Comparison of ENCODE assay signal across 19 cellular contexts in the genomic region with DNA sequence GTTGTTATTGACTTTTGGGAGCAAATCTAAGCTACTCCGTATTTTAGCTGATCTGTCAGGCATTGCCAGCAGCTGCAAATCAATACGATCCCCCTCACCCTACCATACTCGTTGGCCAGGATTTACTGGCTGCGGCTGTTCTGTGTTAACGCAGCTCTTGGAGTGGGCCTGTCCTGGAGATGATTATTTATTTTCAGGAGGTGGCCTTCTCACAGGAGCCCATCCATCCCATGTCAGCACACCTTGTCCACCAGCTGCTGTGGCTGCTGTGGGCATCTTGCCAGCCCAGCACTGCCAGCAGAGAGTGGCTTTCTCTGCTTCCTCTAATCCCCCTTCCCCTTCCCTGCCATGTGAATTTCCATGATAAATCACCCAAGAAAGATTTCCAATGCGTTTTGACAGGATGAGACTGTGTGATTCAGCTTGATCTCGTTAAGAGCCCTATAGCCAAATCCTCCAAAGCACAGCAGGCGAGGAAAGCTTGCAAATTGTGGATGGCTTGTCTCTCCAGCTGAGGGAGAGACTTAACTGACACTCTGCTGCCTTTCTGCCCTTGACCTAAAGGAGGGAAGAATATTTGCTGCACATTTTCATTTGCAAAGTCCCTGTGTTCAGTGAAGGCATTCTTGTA.
DNase-seq lines count a peak whose midpoint lies in the region; TF ChIP-seq lines count a peak whose summit lies in the region.
"Had no signal": no experiment of that assay in that cellular context is flagged by ENCODE, and none has a peak within 500 bp of the region (broad histone marks: within the 10 kb centered on the region; RNA-seq: fewer than 3 reads in every experiment).

No MANE protein-coding gene starts in this region.

- H2BK12ac ChIP-seq in trophoblast cell (ENCODE audit: low read length): no peak overlapping the region

- H3K79me2 ChIP-seq in trophoblast cell (ENCODE audit: control insufficient read depth, insufficient read depth, low read length, poor library complexity): no peaks in the 10 kb centered on the region

- no peak overlapping the region for H2AFZ ChIP-seq in trophoblast cell (ENCODE audit: insufficient read depth, low read length, poor library complexity)

- no peak overlapping the region for H2AK5ac ChIP-seq in trophoblast cell (ENCODE audit: low read length)

- no peaks in the 10 kb centered on the region for H3K36me3 ChIP-seq in trophoblast cell (ENCODE audit: control insufficient read depth in 1 of 2, insufficient read depth in 2 of 2, low read length in 2 of 2)
- H3K36me3 ChIP-seq: esophagus muscularis mucosa, left lung had no signal

- H3K9ac ChIP-seq in trophoblast cell (ENCODE audit: low read length): no peak overlapping the region

- no peak overlapping the region for H2BK5ac ChIP-seq in trophoblast cell (ENCODE audit: low read depth, low read length, poor library complexity)

- H3K27me3 ChIP-seq in trophoblast cell (ENCODE audit: insufficient read depth, low read length): no peaks in the 10 kb centered on the region
- H3K27me3 ChIP-seq: esophagus muscularis mucosa, left lung had no signal

- no peak overlapping the region for H3K18ac ChIP-seq in trophoblast cell (ENCODE audit: low read length)

- peak overlapping the region; percentile 3 to 64 (median 19) for H3K4me3 Mint-ChIP-seq in brain
- H3K4me3 Mint-ChIP-seq: activated naive CD8-positive, alpha-beta T cell treated with anti-CD3 and anti-CD28 coated beads, Interleukin-2, amount 50 U/mL, for 24 hours; naive thymus-derived CD8-positive, alpha-beta T cell had no signal

- no peak overlapping the region for H3K23ac ChIP-seq in trophoblast cell (ENCODE audit: low read length)

- no peak overlapping the region for H4K91ac ChIP-seq in trophoblast cell (ENCODE audit: low read depth, low read length)

- H3K14ac ChIP-seq in trophoblast cell (ENCODE audit: low read length): no peak overlapping the region

- no peaks in the 10 kb centered on the region for H3K4me1 ChIP-seq in trophoblast cell (ENCODE audit: control insufficient read depth in 1 of 2, insufficient read depth in 2 of 2, low read length in 2 of 2)
- H3K4me1 ChIP-seq: left lung had no signal

- H3K9me3 Mint-ChIP-seq in brain: no peaks in the 10 kb centered on the region
- H3K9me3 Mint-ChIP-seq: activated naive CD8-positive, alpha-beta T cell treated with anti-CD3 and anti-CD28 coated beads, Interleukin-2, amount 50 U/mL, for 24 hours; naive thymus-derived CD8-positive, alpha-beta T cell had no signal

- intact Hi-C loops in head of caudate nucleus (cut with DNase I): no loop called here

- H3K27ac ChIP-seq in trophoblast cell (ENCODE audit: low read depth, low read length): no peak overlapping the region
- H3K27ac ChIP-seq: esophagus muscularis mucosa, left lung had no signal

- no peak overlapping the region for H2BK120ac ChIP-seq in trophoblast cell (ENCODE audit: insufficient read depth, low read length, poor library complexity)

- H3K4me1 Mint-ChIP-seq in brain: peaks cover 55% of the 10 kb centered on the region
- H3K4me1 Mint-ChIP-seq: activated naive CD8-positive, alpha-beta T cell treated with anti-CD3 and anti-CD28 coated beads, Interleukin-2, amount 50 U/mL, for 24 hours; naive thymus-derived CD8-positive, alpha-beta T cell had no signal

- H3K36me3 Mint-ChIP-seq in brain: no peaks in the 10 kb centered on the region
- H3K36me3 Mint-ChIP-seq: naive thymus-derived CD8-positive, alpha-beta T cell had no signal

- H4K12ac ChIP-seq in trophoblast cell (ENCODE audit: low read depth, low read length): no peak overlapping the region

- no peaks in the 10 kb centered on the region for H3K9me3 ChIP-seq in trophoblast cell (ENCODE audit: insufficient read depth, low read depth, low read length)
- H3K9me3 ChIP-seq: esophagus muscularis mucosa, left lung had no signal

- no peak overlapping the region for H3K4ac ChIP-seq in trophoblast cell (ENCODE audit: low read depth, low read length)

- WGBS in trophoblast cell (ENCODE audit: extremely low coverage, insufficient coverage, insufficient read length): no CpG with 5 or more reads among the region's 8 CpGs

- H4K8ac ChIP-seq in trophoblast cell (ENCODE audit: low read depth, low read length): no peak overlapping the region

- no peak overlapping the region for H3K4me2 ChIP-seq in trophoblast cell (ENCODE audit: low read length)

- DNase-seq in COLO668 (lab: John Stamatoyannopoulos, UW; ENCODE audit: unreplicated experiment) (peak; percentile 84), NCI-H1092 (lab: John Stamatoyannopoulos, UW) (peak; percentile 78), NCI-H524 treated with DMSO at 0.1 percent for 48 hours (lab: John Stamatoyannopoulos, UW) (peak; percentile 86), 8988T (no peak), head of caudate nucleus (no peak), trophoblast cell (no peak), NOMO-1 (lab: John Stamatoyannopoulos, UW; ENCODE audit: unreplicated experiment in 2 of 2) (no peak)
- DNase-seq: activated CD4-positive, CD25-positive, alpha-beta regulatory T cell treated with anti-CD3 and anti-CD28 coated beads, Interleukin-2, amount 50 U/mL, for 72 hours; activated naive CD8-positive, alpha-beta T cell treated with anti-CD3 and anti-CD28 coated beads, Interleukin-2, amount 50 U/mL, for 24 hours; activated T-cell treated with anti-CD3 and anti-CD28 coated beads, Interleukin-2, amount 50 U/mL, for 1 hour; AML-193; GF-D8; H7; naive thymus-derived CD8-positive, alpha-beta T cell; stimulated activated CD4-positive, alpha-beta T cell treated with anti-CD3 and anti-CD28 coated beads, Interleukin-2, amount 100 ng/mL, for 48 hours; SW 1271 had no signal

- no peak for TF ChIP-seq CTCF in brain (conservative IDR thresholded peaks at IDR 0.05)

- H3K4me3 ChIP-seq in trophoblast cell (ENCODE audit: low read depth, low read length): no peak overlapping the region
- H3K4me3 ChIP-seq: esophagus muscularis mucosa, left lung had no signal

- H3K79me1 ChIP-seq in trophoblast cell (ENCODE audit: low read length): no peaks in the 10 kb centered on the region

- H3K27ac Mint-ChIP-seq in brain: peak overlapping the region; percentile 57 to 95 (median 73)
- H3K27ac Mint-ChIP-seq: activated naive CD8-positive, alpha-beta T cell treated with anti-CD3 and anti-CD28 coated beads, Interleukin-2, amount 50 U/mL, for 24 hours; naive thymus-derived CD8-positive, alpha-beta T cell had no signal

- no peaks in the 10 kb centered on the region for H3K27me3 Mint-ChIP-seq in brain

Comparison
In these comparisons a context has a peak if more than half of its experiments do, and no peak if none do; other contexts are left out.
1. DNase-seq: peak in COLO668 (single experiment), NCI-H1092 (single experiment) and NCI-H524 treated with DMSO at 0.1 percent for 48 hours (single experiment); none in 8988T (single experiment), head of caudate nucleus (0 of 42), trophoblast cell (0 of 2) and NOMO-1 (0 of 2).